22 cellular contexts compared by ENCODE assay signal in the genomic region with DNA sequence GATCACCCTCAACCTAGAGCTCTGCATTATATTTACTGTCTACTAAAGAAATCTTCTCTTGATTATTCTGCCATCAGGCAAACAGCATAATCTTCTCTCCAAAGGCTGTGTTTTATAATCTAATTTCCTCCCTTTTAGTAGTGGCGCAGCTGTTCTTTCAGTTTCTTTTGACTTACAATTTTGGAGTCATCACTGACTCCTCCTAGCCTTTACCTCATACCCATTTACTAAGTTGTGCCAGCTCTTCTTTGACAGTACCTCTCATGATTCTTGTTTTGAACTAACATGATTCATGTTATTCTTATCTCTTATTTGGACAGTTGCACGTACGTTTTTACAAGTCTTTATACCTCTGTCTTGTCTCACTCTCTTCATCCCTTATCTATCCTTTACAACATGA.
DNase-seq lines count a peak whose midpoint lies in the region; ATAC-seq and TF ChIP-seq lines count a peak whose summit lies in the region.
"Had no signal": no experiment of that assay in that cellular context is flagged by ENCODE, and none has a peak within 500 bp of the region (broad histone marks: within the 10 kb centered on the region; RNA-seq: fewer than 3 reads in every experiment).

No MANE protein-coding gene starts in this region.

- no peak overlapping the region for H4K91ac ChIP-seq in mesenchymal stem cell (ENCODE audit: low read length)

- H3K79me1 ChIP-seq in mesenchymal stem cell (replicated peaks; ENCODE audit: low read length, poor library complexity, severe bottlenecking) = no peaks in the 10 kb centered on the region

- CTCF ChIA-PET in activated CD8-positive, alpha-beta T cell treated with anti-CD3 and anti-CD28 coated beads for 36 hours (lab: Charles Lee) = no interaction called here

- H3K9me3 ChIP-seq in mesenchymal stem cell (ENCODE audit: control insufficient read depth, low read length) (no peaks in the 10 kb centered on the region), skeletal muscle satellite cell (replicated peaks; ENCODE audit: low read length) (no peaks in the 10 kb centered on the region), ascending aorta (no peaks in the 10 kb centered on the region)
- H3K9me3 ChIP-seq: A549, BLaER1, SJSA1 had no signal

- H3K23ac ChIP-seq in mesenchymal stem cell (ENCODE audit: low read length in 2 of 2) = no peak overlapping the region

- no peak overlapping the region for H2AFZ ChIP-seq in mesenchymal stem cell (ENCODE audit: low read depth, low read length)

- H3K27me3 Mint-ChIP-seq in activated CD8-positive, alpha-beta T cell treated with anti-CD3 and anti-CD28 coated beads for 36 hours = no peaks in the 10 kb centered on the region

- H2BK12ac ChIP-seq in mesenchymal stem cell (ENCODE audit: low read length in 2 of 2) = no peak overlapping the region

- H2BK120ac ChIP-seq in mesenchymal stem cell (ENCODE audit: low read depth, low read length) = no peak overlapping the region

- H3K27ac ChIP-seq in mesenchymal stem cell (ENCODE audit: low read length, poor library complexity, severe bottlenecking) (no peak overlapping the region), ascending aorta (no peak overlapping the region)
- H3K27ac ChIP-seq: A549, BLaER1, SJSA1 had no signal

- POLR2A ChIA-PET in activated CD8-positive, alpha-beta T cell treated with anti-CD3 and anti-CD28 coated beads for 36 hours (lab: Charles Lee) = no interaction called here

- no peak overlapping the region for H4K8ac ChIP-seq in mesenchymal stem cell (ENCODE audit: low read length)

- H3K14ac ChIP-seq in mesenchymal stem cell (ENCODE audit: low read length in 2 of 2) = no peak overlapping the region

- TF ChIP-seq CTCF in activated CD8-positive, alpha-beta T cell treated with anti-CD3 and anti-CD28 coated beads for 36 hours (IDR thresholded peaks at IDR 0.05) = no peak
- TF ChIP-seq CTCF in ascending aorta (IDR thresholded peaks at IDR 0.05) = no peak

- H3K4me2 ChIP-seq in mesenchymal stem cell (ENCODE audit: low read length, poor library complexity, severe bottlenecking) (no peak overlapping the region), skeletal muscle satellite cell (ENCODE audit: low read length) (peak overlapping the region; percentile 2)
- H3K4me2 ChIP-seq: A549, BLaER1 had no signal

- H2BK5ac ChIP-seq in mesenchymal stem cell (ENCODE audit: low read depth, low read length, poor library complexity, severe bottlenecking) = no peak overlapping the region

- H3K27ac Mint-ChIP-seq in activated CD8-positive, alpha-beta T cell treated with anti-CD3 and anti-CD28 coated beads for 36 hours = no peak overlapping the region
- H3K27ac Mint-ChIP-seq: CD8-positive, alpha-beta T cell had no signal

- H2AK5ac ChIP-seq in mesenchymal stem cell (ENCODE audit: low read length, severe bottlenecking) = no peak overlapping the region

- no peak overlapping the region for H2BK15ac ChIP-seq in mesenchymal stem cell (ENCODE audit: low read depth, poor library complexity, severe bottlenecking)

- H3K4me1 ChIP-seq in mesenchymal stem cell (ENCODE audit: control insufficient read depth, insufficient read depth, low read depth, low read length) (no peaks in the 10 kb centered on the region), skeletal muscle satellite cell (ENCODE audit: control insufficient read depth, insufficient read depth, low read length) (peaks cover 10% of the 10 kb centered on the region), ascending aorta (no peaks in the 10 kb centered on the region)
- H3K4me1 ChIP-seq: BLaER1, SJSA1 had no signal

- H3K4ac ChIP-seq in mesenchymal stem cell (ENCODE audit: low read depth in 1 of 2, low read length in 2 of 2) = no peak overlapping the region

- DNase-seq in NCI-H226 (peak; percentile 32), amniotic epithelial cell (ENCODE audit: low read depth) (peak; percentile 6), mesenchymal stem cell (no peak), ascending aorta (ENCODE audit: low spot score in 2 of 2) (no peak)
- DNase-seq in activated CD8-positive, alpha-beta T cell treated with anti-CD3 and anti-CD28 coated beads for 36 hours = no peak
- DNase-seq in stimulated activated CD8-positive, alpha-beta memory T cell treated with anti-CD3 and anti-CD28 coated beads, Interleukin-4, amount 100 ng/mL, for 48 hours = no peak
- DNase-seq: Calu3; CD8-positive, alpha-beta T cell; DMS53; EL; GOT3; KBM-7; NCI-H1105; NCI-H2081; NCI-H774; PC-3 had no signal

- H3K27me3 ChIP-seq in mesenchymal stem cell (ENCODE audit: control insufficient read depth in 1 of 2, insufficient read depth in 1 of 2, low read length in 2 of 2) (no peaks in the 10 kb centered on the region), skeletal muscle satellite cell (ENCODE audit: control insufficient read depth, insufficient read depth, low read length) (no peaks in the 10 kb centered on the region), ascending aorta (no peaks in the 10 kb centered on the region)
- H3K27me3 ChIP-seq: BLaER1, SJSA1 had no signal

- H3K36me3 ChIP-seq in mesenchymal stem cell (ENCODE audit: control insufficient read depth in 1 of 2, insufficient read depth in 2 of 2, low read depth in 1 of 2, low read length in 2 of 2) (no peaks in the 10 kb centered on the region), skeletal muscle satellite cell (ENCODE audit: insufficient read depth, low read length) (no peaks in the 10 kb centered on the region), ascending aorta (no peaks in the 10 kb centered on the region)
- H3K36me3 ChIP-seq: BLaER1, SJSA1 had no signal

- no peak overlapping the region for H3K18ac ChIP-seq in mesenchymal stem cell (ENCODE audit: low read depth in 1 of 2, low read length in 2 of 2)

- intact Hi-C loops in activated CD8-positive, alpha-beta T cell treated with anti-CD3 and anti-CD28 coated beads for 36 hours (cut with micrococcal nuclease) = no loop called here
- intact Hi-C loops in ascending aorta (cut with DNase I) = no loop called here

- H3K9ac ChIP-seq in mesenchymal stem cell (ENCODE audit: low read length) (peak overlapping the region; percentile 74), skeletal muscle satellite cell (ENCODE audit: low read depth, low read length) (no peak overlapping the region)
- H3K9ac ChIP-seq: BLaER1 had no signal

- H3K9me3 Mint-ChIP-seq in activated CD8-positive, alpha-beta T cell treated with anti-CD3 and anti-CD28 coated beads for 36 hours = no peaks in the 10 kb centered on the region
- H3K9me3 Mint-ChIP-seq: CD8-positive, alpha-beta T cell had no signal

- H3K4me1 Mint-ChIP-seq in activated CD8-positive, alpha-beta T cell treated with anti-CD3 and anti-CD28 coated beads for 36 hours (ENCODE audit: low read depth) = no peaks in the 10 kb centered on the region

- no peak overlapping the region for H3K4me3 ChIP-seq in mesenchymal stem cell (ENCODE audit: insufficient read depth in 1 of 2, low read depth in 1 of 2, low read length in 2 of 2)
- no peak overlapping the region for H3K4me3 ChIP-seq in skeletal muscle satellite cell (ENCODE audit: low read length)
- H3K4me3 ChIP-seq in ascending aorta = no peak overlapping the region
- H3K4me3 ChIP-seq: A549, BLaER1, SJSA1 had no signal

- ATAC-seq in activated CD8-positive, alpha-beta T cell treated with anti-CD3 and anti-CD28 coated beads for 36 hours = no peak
- ATAC-seq: A549; CD8-positive, alpha-beta T cell; HCT116; HepG2; PC-3 had no signal

- no peak overlapping the region for H3K4me3 Mint-ChIP-seq in activated CD8-positive, alpha-beta T cell treated with anti-CD3 and anti-CD28 coated beads for 36 hours
- H3K4me3 Mint-ChIP-seq: CD8-positive, alpha-beta T cell had no signal

- no peaks in the 10 kb centered on the region for H3K36me3 Mint-ChIP-seq in activated CD8-positive, alpha-beta T cell treated with anti-CD3 and anti-CD28 coated beads for 36 hours (ENCODE audit: low read depth)
- H3K36me3 Mint-ChIP-seq: CD8-positive, alpha-beta T cell had no signal

- WGBS in mesenchymal stem cell = 90% methylated on average over 3 of the region's 3 CpGs

Comparison
In these comparisons a context has a peak if more than half of its experiments do, and no peak if none do; other contexts are left out.
1. DNase-seq: peak in NCI-H226 (single experiment) and amniotic epithelial cell (single experiment); none in mesenchymal stem cell (single experiment), activated CD8-positive, alpha-beta T cell treated with anti-CD3 and anti-CD28 coated beads for 36 hours (single experiment), ascending aorta (0 of 2) and stimulated activated CD8-positive, alpha-beta memory T cell treated with anti-CD3 and anti-CD28 coated beads, Interleukin-4, amount 100 ng/mL, for 48 hours (single experiment).